9 cellular contexts compared by ENCODE assay signal in genomic region chr19:16429066-16429758, GRCh38. TPM values are rescaled to one million over a fixed set of nuclear protein-coding genes. Genes with fewer than 3 reads are reported as not detected.
DNase-seq lines count a peak whose midpoint lies in the region; ATAC-seq and TF ChIP-seq lines count a peak whose summit lies in the region.
"Had no signal": no experiment of that assay in that cellular context is flagged by ENCODE, and none has a peak within 500 bp of the region (broad histone marks: within the 10 kb centered on the region; RNA-seq: fewer than 3 reads in every experiment).

No MANE protein-coding gene starts in this region.

- TF ChIP-seq CTCF in CD14-positive monocyte (IDR thresholded peaks at IDR 0.05) (no peak), mucosa of descending colon (IDR thresholded peaks at IDR 0.05) (no peak)

- H3K27me3 ChIP-seq in effector memory CD4-positive, alpha-beta T cell (replicated peaks; ENCODE audit: control insufficient read depth, insufficient read depth, low read length, poor library complexity, severe bottlenecking) = no peaks in the 10 kb centered on the region
- H3K27me3 ChIP-seq: cardiac muscle cell had no signal

- H3K27ac ChIP-seq in effector memory CD4-positive, alpha-beta T cell (ENCODE audit: insufficient read depth, low read length, poor library complexity, severe bottlenecking) = peak overlapping the region; percentile 11
- H3K27ac ChIP-seq: cardiac muscle cell had no signal

- ATAC-seq in mucosa of descending colon = peak; percentile 30
- ATAC-seq in GM18517 (IDR thresholded peaks at IDR 0.05; ENCODE audit: unreplicated experiment) = no peak

- no peak overlapping the region for H3K4me3 ChIP-seq in effector memory CD4-positive, alpha-beta T cell (ENCODE audit: insufficient read depth, low read depth, low read length, poor library complexity, severe bottlenecking)
- no peak overlapping the region for H3K4me3 ChIP-seq in mucosa of descending colon
- H3K4me3 ChIP-seq: cardiac muscle cell had no signal

- H3K9me3 ChIP-seq in effector memory CD4-positive, alpha-beta T cell (ENCODE audit: control insufficient read depth, low read length) = no peaks in the 10 kb centered on the region
- H3K9me3 ChIP-seq in mucosa of descending colon = no peaks in the 10 kb centered on the region

- H3K36me3 Mint-ChIP-seq in CD14-positive monocyte = peaks cover 70 to 91% of the 10 kb centered on the region in 2 donors

- H3K27me3 Mint-ChIP-seq in CD14-positive monocyte (ENCODE audit: low read depth in 3 of 3) = no peaks in the 10 kb centered on the region

- H3K36me3 ChIP-seq in effector memory CD4-positive, alpha-beta T cell (ENCODE audit: control insufficient read depth, insufficient read depth, low read length) = peaks cover 11% of the 10 kb centered on the region
- no peaks in the 10 kb centered on the region for H3K36me3 ChIP-seq in mucosa of descending colon (ENCODE audit: low read depth)

- no peak for DNase-seq in CD14-positive monocyte (ENCODE audit: low spot score)
- peak; percentile 89 for DNase-seq in NCI-H2029 treated with DMSO at 0.1 percent for 48 hours (lab: John Stamatoyannopoulos, UW)
- no peak for DNase-seq in effector memory CD4-positive, alpha-beta T cell
- no peak for DNase-seq in mucosa of descending colon
- DNase-seq in posterior vena cava (ENCODE audit: low spot score) = no peak
- DNase-seq in stimulated activated CD4-positive, alpha-beta T cell treated with anti-CD3 and anti-CD28 coated beads, Interleukin-15, amount 100 ng/mL, for 24 hours = no peak
- DNase-seq in islet precursor cell = no peak

- H3K9me3 Mint-ChIP-seq in CD14-positive monocyte = peaks cover 0 to 1% (median 0%) of the 10 kb centered on the region in 7 donors

- intact Hi-C loops in CD14-positive monocyte (cut with micrococcal nuclease) (no loop called here), mucosa of descending colon (cut with DNase I, micrococcal nuclease) (no loop called here), posterior vena cava (cut with DNase I) (no loop called here)

- H3K4me1 Mint-ChIP-seq in CD14-positive monocyte = no peaks in the 10 kb centered on the region

- no peaks in the 10 kb centered on the region for H3K4me1 ChIP-seq in effector memory CD4-positive, alpha-beta T cell (ENCODE audit: control insufficient read depth, insufficient read depth, low read length, poor library complexity, severe bottlenecking)
- H3K4me1 ChIP-seq in mucosa of descending colon (ENCODE audit: low read depth) = no peaks in the 10 kb centered on the region

- peak overlapping the region in 4 of 7 donors; percentile 35 to 85 (median 64) for H3K27ac Mint-ChIP-seq in CD14-positive monocyte

- no peak overlapping the region for H3K4me3 Mint-ChIP-seq in CD14-positive monocyte

RNA-seq across cellular contexts. Expression of gene EPS15L1, which starts 42.6 kb away (rescaled TPM):
- polyA plus RNA-seq in CD14-positive monocyte = 1 to 10 TPM; 5.2 to 6.1 TPM
- 10 to 100 TPM; 36.8 to 49.8 (median 40.0) TPM for total RNA-seq in mucosa of descending colon
- 10 to 100 TPM; 33.0 to 36.4 TPM for total RNA-seq in posterior vena cava
